Comparison of ENCODE assay signal across 10 cellular contexts in genomic region chr9:27194401-27195091, GRCh38.
DNase-seq lines count a peak whose midpoint lies in the region; ATAC-seq and TF ChIP-seq lines count a peak whose summit lies in the region.
"Had no signal": no experiment of that assay in that cellular context is flagged by ENCODE, and none has a peak within 500 bp of the region (broad histone marks: within the 10 kb centered on the region; RNA-seq: fewer than 3 reads in every experiment).

No MANE protein-coding gene starts in this region.

- H3K9ac ChIP-seq in mesendoderm (ENCODE audit: low read length): no peak overlapping the region

- H3K18ac ChIP-seq in mesendoderm (ENCODE audit: low read length): no peak overlapping the region

- H2BK15ac ChIP-seq in mesendoderm (replicated peaks; ENCODE audit: low read depth): no peak overlapping the region

- no peak overlapping the region for H3K23ac ChIP-seq in mesendoderm (ENCODE audit: low read length)

- no peak overlapping the region for H3K4me2 ChIP-seq in mesendoderm (ENCODE audit: low read length)

- H3K36me3 ChIP-seq in mesendoderm (ENCODE audit: control insufficient read depth, insufficient read depth, low read length): no peaks in the 10 kb centered on the region

- H3K27me3 ChIP-seq in mesendoderm (ENCODE audit: insufficient read depth, low read length, poor library complexity): no peaks in the 10 kb centered on the region

- H3K79me1 ChIP-seq in mesendoderm (ENCODE audit: low read length): no peaks in the 10 kb centered on the region

- TF ChIP-seq CTCF in AG09309 (IDR thresholded peaks at IDR 0.05; ENCODE audit: control insufficient read depth, insufficient read depth, low read depth, low read length, missing control alignments) (no peak), astrocyte of the spinal cord (IDR thresholded peaks at IDR 0.05; ENCODE audit: low read depth, low read length) (no peak)

- H2BK120ac ChIP-seq in mesendoderm (ENCODE audit: low read depth, low read length): no peak overlapping the region

- no peak overlapping the region for H4K5ac ChIP-seq in mesendoderm (ENCODE audit: low read length)

- in situ Hi-C loops in astrocyte of the spinal cord (cut with HindIII; ENCODE audit: low sequenced_read_pairs): no loop called here

- no peak overlapping the region for H3K56ac ChIP-seq in mesendoderm (ENCODE audit: low read length)

- H3K4me1 ChIP-seq in mesendoderm (ENCODE audit: control insufficient read depth, low read depth, low read length): no peaks in the 10 kb centered on the region

- H3K79me2 ChIP-seq in mesendoderm (ENCODE audit: control insufficient read depth, insufficient read depth, low read length): no peaks in the 10 kb centered on the region

- no peak overlapping the region for H3K27ac ChIP-seq in mesendoderm (ENCODE audit: low read depth, low read length)

- no peak overlapping the region for H3K4me3 ChIP-seq in AG09309 (ENCODE audit: control insufficient read depth, low read depth, low read length)
- H3K4me3 ChIP-seq in astrocyte of the spinal cord (ENCODE audit: low read depth, low read length): no peak overlapping the region
- H3K4me3 ChIP-seq in mesendoderm (ENCODE audit: low read length): no peak overlapping the region

- peak; percentile 63 for ATAC-seq in HG02885 (IDR thresholded peaks at IDR 0.05; ENCODE audit: poor library complexity, unreplicated experiment)

- H4K8ac ChIP-seq in mesendoderm (ENCODE audit: low read depth, low read length): no peak overlapping the region

- no peak overlapping the region for H2BK5ac ChIP-seq in mesendoderm (ENCODE audit: low read length)

- H3K4ac ChIP-seq in mesendoderm (ENCODE audit: low read depth, low read length): no peak overlapping the region

- DNase-seq in AG09309 (ENCODE audit: low read depth): peak; percentile 66
- DNase-seq in astrocyte of the spinal cord (ENCODE audit: low read depth, low spot score): peak; percentile 91
- peak; percentile 43 for DNase-seq in mesendoderm
- DNase-seq in NCI-H1417 treated with DMSO at 0.1 percent for 48 hours (lab: John Stamatoyannopoulos, UW): no peak
- no peak for DNase-seq in activated CD4-positive, alpha-beta T cell treated with anti-CD3 and anti-CD28 coated beads, Interleukin-2, amount 50 U/mL, for 1 hour
- DNase-seq in NCI-H69 (lab: John Stamatoyannopoulos, UW): no peak
- no peak for DNase-seq in DMS79 (lab: John Stamatoyannopoulos, UW)
- DNase-seq: left cardiac atrium, NCI-H1105 treated with DMSO at 0.1 percent for 48 hours had no signal

- no peak overlapping the region for H2AK5ac ChIP-seq in mesendoderm (ENCODE audit: low read length)

- no CpG with 5 or more reads among the region's 5 CpGs for WGBS in mesendoderm (ENCODE audit: extremely low coverage, insufficient coverage, low lambda C conversion rate)

Comparison
In these comparisons a context has a peak if more than half of its experiments do, and no peak if none do; other contexts are left out.
1. DNase-seq: peak in AG09309 (single experiment), astrocyte of the spinal cord (single experiment) and mesendoderm (single experiment); none in NCI-H1417 treated with DMSO at 0.1 percent for 48 hours (single experiment), activated CD4-positive, alpha-beta T cell treated with anti-CD3 and anti-CD28 coated beads, Interleukin-2, amount 50 U/mL, for 1 hour (single experiment), NCI-H69 (single experiment) and DMS79 (single experiment).